ENCODE assay signal across 8 cellular contexts in the genomic region with DNA sequence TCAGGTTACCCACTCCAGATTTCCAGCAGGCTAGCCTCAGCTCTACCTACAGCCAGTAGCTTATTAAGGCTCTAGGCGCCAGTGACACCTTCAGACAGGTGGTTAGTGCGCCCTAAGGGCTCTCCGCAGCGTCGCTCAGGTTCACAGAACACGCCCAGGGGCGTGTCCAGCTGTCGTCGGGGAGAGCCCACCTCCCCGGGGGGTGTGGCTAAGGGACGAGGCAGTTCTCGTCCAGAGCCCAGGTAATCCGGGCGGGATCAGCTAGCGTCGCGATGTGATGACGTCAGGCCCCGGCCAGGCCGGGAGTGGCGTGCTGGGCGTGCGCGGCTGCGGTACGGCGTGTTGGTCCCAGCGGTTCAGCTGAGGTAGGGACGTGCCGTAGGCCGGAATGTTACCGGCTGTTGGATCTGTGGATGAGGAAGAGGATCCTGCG. TPM values are rescaled to one million over a fixed set of nuclear protein-coding genes. Genes with fewer than 3 reads are reported as not detected.
DNase-seq lines count a peak whose midpoint lies in the region; ATAC-seq and TF ChIP-seq lines count a peak whose summit lies in the region.
"Not testable (repeated sequence)": the region's sequence is repeated elsewhere in the genome, so short reads cannot be mapped to it uniquely, and the experiment has no call there.

A gene (plus strand): TSS at position 340 of the 433 bp plus-strand sequence. CDS start 49 bp downstream, at position 389.

- intact Hi-C loops in HCT116 (cut with micrococcal nuclease): not testable (repeated sequence)

- H3K36me3 ChIP-seq in HCT116 (ENCODE audit: control insufficient read depth in 1 of 2, insufficient read depth in 2 of 2, low read length in 2 of 2); SK-N-SH (replicated peaks in 1 of 2; ENCODE audit: control insufficient read depth in 1 of 2, insufficient read depth in 2 of 2, low read length in 1 of 2); neuron (ENCODE audit: insufficient read depth, low read length): not testable (repeated sequence)

- not testable (repeated sequence) for ATAC-seq in HCT116; activated T-cell treated with anti-CD3 and anti-CD28 coated beads, Interleukin-2, amount 50 U/mL, for 72 hours (replicated peaks in 1 of 2)

- H3K27ac ChIP-seq in HCT116 (ENCODE audit: low read depth, low read length); SK-N-SH (ENCODE audit: low read depth in 2 of 2, low read length in 1 of 2): not testable (repeated sequence)

- H3K27me3 Mint-ChIP-seq in activated T-cell treated with anti-CD3 and anti-CD28 coated beads, Interleukin-2, amount 50 U/mL, for 72 hours (ENCODE audit: low read depth): not testable (repeated sequence)

- DNase-seq in AG09309 (ENCODE audit: low read depth); SK-N-SH: not testable (repeated sequence)
- DNase-seq in HCT116 (ENCODE audit: low read depth, low spot score): peak; percentile 76
- DNase-seq in activated T-cell treated with anti-CD3 and anti-CD28 coated beads, Interleukin-2, amount 50 U/mL, for 72 hours: peak; percentile 55 to 58
- DNase-seq in dermis blood vessel endothelial cell: peak; percentile 27
- DNase-seq in hepatic stellate cell (ENCODE audit: low spot score): peak; percentile 2
- peak; percentile 26 to 51 (median 47) for DNase-seq in stimulated activated CD4-positive, alpha-beta T cell treated with anti-CD3 and anti-CD28 coated beads, TNF-alpha, amount 100 ng/mL, for 4 hours (ENCODE audit: low read depth in 3 of 3)

- TF ChIP-seq CTCF in AG09309 (IDR thresholded peaks at IDR 0.05; ENCODE audit: control insufficient read depth, insufficient read depth, low read depth, low read length, missing control alignments); HCT116 (IDR thresholded peaks at IDR 0.05 in 2 of 3, conservative IDR thresholded peaks at IDR 0.05 in 1 of 3; ENCODE audit: borderline replicate concordance in 1 of 3, insufficient read depth in 1 of 3, low read depth in 2 of 3, low read length in 2 of 3); SK-N-SH (IDR thresholded peaks at IDR 0.05): not testable (repeated sequence)

- not testable (repeated sequence) for H3K79me2 ChIP-seq in HCT116 (ENCODE audit: insufficient read depth, low read length); SK-N-SH (ENCODE audit: insufficient read depth)

- peak within 1 kb of the TSS; percentile 52 for H3K27ac Mint-ChIP-seq in activated T-cell treated with anti-CD3 and anti-CD28 coated beads, Interleukin-2, amount 50 U/mL, for 72 hours

- peak within 1 kb of the TSS; percentile 55 for H3K4me3 ChIP-seq in AG09309 (ENCODE audit: control insufficient read depth, low read depth, low read length)
- peak within 1 kb of the TSS; percentile 45 to 52 for H3K4me3 ChIP-seq in HCT116 (replicated peaks in 1 of 2; ENCODE audit: low read depth in 1 of 2, low read length in 2 of 2)
- H3K4me3 ChIP-seq in SK-N-SH (ENCODE audit: low read depth in 2 of 2, low read length in 1 of 2): peak within 1 kb of the TSS; percentile 50; a peak in 2 of 4 replicates
- H3K4me3 ChIP-seq in neuron (ENCODE audit: low read length): peak within 1 kb of the TSS; percentile 68

- not testable (repeated sequence) for H3K4me1 Mint-ChIP-seq in activated T-cell treated with anti-CD3 and anti-CD28 coated beads, Interleukin-2, amount 50 U/mL, for 72 hours (ENCODE audit: low read depth)

- H2AFZ ChIP-seq in HCT116 (ENCODE audit: low read depth, low read length, poor library complexity, severe bottlenecking); SK-N-SH (ENCODE audit: low read depth); neuron (ENCODE audit: low read depth, low read length): not testable (repeated sequence)

- BruUV-seq in HCT116 (replicated peaks; lab: Mats Ljungman, UMichigan): not testable (repeated sequence)

- TF ChIP-seq EP300 in SK-N-SH (IDR thresholded peaks at IDR 0.05; ENCODE audit: borderline replicate concordance in 1 of 2, low read depth in 1 of 2, low read length in 1 of 2): not testable (repeated sequence)

- H3K4me1 ChIP-seq in HCT116 (ENCODE audit: control insufficient read depth in 1 of 2, insufficient read depth in 2 of 2, low read length in 2 of 2); SK-N-SH (ENCODE audit: control insufficient read depth in 1 of 2, insufficient read depth in 2 of 2, low read depth in 1 of 2, low read length in 1 of 2); neuron (ENCODE audit: insufficient read depth, low read length): not testable (repeated sequence)

- H3K4me2 ChIP-seq in HCT116 (ENCODE audit: low read length) (peak within 1 kb of the TSS; percentile 43), SK-N-SH (peak within 1 kb of the TSS; percentile 68)

- CTCF ChIA-PET in HCT116 (lab: Charles Lee); SK-N-SH (lab: Yijun Ruan, JAX): not testable (repeated sequence)

- RAD21 ChIA-PET in HCT116 (lab: Charles Lee; ENCODE audit: low non-redundant PET in 1 of 2, low total read pairs in 2 of 2, uncharacterized antibody in 2 of 2, unreplicated experiment in 2 of 2): not testable (repeated sequence)

- not testable (repeated sequence) for H3K9me3 Mint-ChIP-seq in activated T-cell treated with anti-CD3 and anti-CD28 coated beads, Interleukin-2, amount 50 U/mL, for 72 hours

- H3K27me3 ChIP-seq in HCT116 (ENCODE audit: insufficient read depth, low read length); SK-N-SH (ENCODE audit: insufficient read depth); neuron (ENCODE audit: insufficient read depth, low read length): not testable (repeated sequence)

- TF ChIP-seq RAD21 in HCT116 (IDR thresholded peaks at IDR 0.05; ENCODE audit: low read depth): peak; percentile 28; the same call in 1 of the 2 replicates
- TF ChIP-seq RAD21 in SK-N-SH (IDR thresholded peaks at IDR 0.05; ENCODE audit: low read length): not testable (repeated sequence)

- H3K36me3 Mint-ChIP-seq in activated T-cell treated with anti-CD3 and anti-CD28 coated beads, Interleukin-2, amount 50 U/mL, for 72 hours (ENCODE audit: insufficient read depth in 2 of 2): not testable (repeated sequence)

- TF ChIP-seq POLR2A in HCT116 (IDR thresholded peaks at IDR 0.05; ENCODE audit: borderline replicate concordance, extremely low read depth, insufficient read depth, insufficient read length): not testable (repeated sequence)

- H3K9ac ChIP-seq in HCT116 (ENCODE audit: low read length): peak within 1 kb of the TSS; percentile 50
- H3K9ac ChIP-seq in SK-N-SH: peak within 1 kb of the TSS; percentile 50

- H3K4me3 Mint-ChIP-seq in activated T-cell treated with anti-CD3 and anti-CD28 coated beads, Interleukin-2, amount 50 U/mL, for 72 hours: peak within 1 kb of the TSS; percentile 79 to 86

- H3K9me2 ChIP-seq in HCT116 (ENCODE audit: insufficient read depth); SK-N-SH: not testable (repeated sequence)

- WGBS in SK-N-SH (ENCODE audit: low lambda C conversion rate): 0% methylated on average over 1 of the region's 33 CpGs

- not testable (repeated sequence) for H4K20me1 ChIP-seq in HCT116 (ENCODE audit: insufficient read depth); SK-N-SH (ENCODE audit: insufficient read depth)

- not testable (repeated sequence) for H3F3A ChIP-seq in SK-N-SH (replicated peaks; ENCODE audit: insufficient read depth)

- POLR2A ChIA-PET in HCT116 (lab: Charles Lee); SK-N-SH (lab: Yijun Ruan, JAX): not testable (repeated sequence)

- not testable (repeated sequence) for H3K9me3 ChIP-seq in HCT116 (ENCODE audit: control insufficient read depth in 1 of 2, insufficient read depth in 1 of 2, low read depth in 1 of 2, low read length in 2 of 2); SK-N-SH; neuron (ENCODE audit: low read length)

TF ChIP-seq in HCT116, 20 proteins besides CTCF, POLR2A, EP300 and RAD21:
- TF ChIP-seq SP1 (IDR thresholded peaks at IDR 0.05; ENCODE audit: low read depth): peak; percentile 22; the same call in 1 of the 2 replicates
- peak; percentile 60; the same call in 1 of the 2 replicates for TF ChIP-seq CBX3 (IDR thresholded peaks at IDR 0.05; ENCODE audit: low read depth)
- peak; percentile 49 for TF ChIP-seq POLR2AphosphoS5 (IDR thresholded peaks at IDR 0.05; ENCODE audit: low read depth, low read length)
- TF ChIP-seq, protein P1, sequence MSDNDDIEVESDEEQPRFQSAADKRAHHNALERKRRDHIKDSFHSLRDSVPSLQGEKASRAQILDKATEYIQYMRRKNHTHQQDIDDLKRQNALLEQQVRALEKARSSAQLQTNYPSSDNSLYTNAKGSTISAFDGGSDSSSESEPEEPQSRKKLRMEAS (IDR thresholded peaks at IDR 0.05): peak; percentile 59

TF ChIP-seq in SK-N-SH, 30 proteins besides CTCF, POLR2A, EP300 and RAD21:
- TF ChIP-seq POLR2AphosphoS5 (IDR thresholded peaks at IDR 0.05; ENCODE audit: low read depth, low read length) (0 out of 2 replicates have a peak, but pooled peaks have one; percentile 11), MXI1 (IDR thresholded peaks at IDR 0.05; ENCODE audit: low read depth, low read length) (peak; percentile 53; the same call in 1 of the 2 replicates)
TF ChIP-seq in SK-N-SH: peak in this region for 2; not testable (repeated sequence) for 28.

RNA-seq across cellular contexts. Expression of the gene that starts here (rescaled TPM):
- 84.9 TPM for total RNA-seq in HCT116 (2021; ENCODE audit: unreplicated experiment)
- polyA plus RNA-seq in HCT116 (2012): 45.2 and 51.6 TPM in 2 replicates
- 33.5 and 42.8 TPM in 2 replicates for polyA plus RNA-seq in SK-N-SH (2012; rRNA removed)
- 42.2 and 61.9 TPM in 2 replicates for polyA plus RNA-seq in SK-N-SH (2012; cell fraction: cytosol; rRNA removed)
- polyA plus RNA-seq in SK-N-SH (2012; cell fraction: nucleus; rRNA removed): 44.2 and 89.1 TPM in 2 replicates
- 10 to 100 TPM; 42.4 to 45.3 TPM for total RNA-seq in activated T-cell treated with anti-CD3 and anti-CD28 coated beads, Interleukin-2, amount 50 U/mL, for 72 hours
- total RNA-seq in dermis blood vessel endothelial cell: 33.7 and 46.0 TPM in 2 replicates
